8 cellular contexts compared by ENCODE assay signal in genomic region chrX:140766024-140766611, GRCh38. TPM values are rescaled to one million over a fixed set of nuclear protein-coding genes. Genes with fewer than 3 reads are reported as not detected.
DNase-seq lines count a peak whose midpoint lies in the region; ATAC-seq and TF ChIP-seq lines count a peak whose summit lies in the region.

No MANE protein-coding gene starts in this region.

- no peaks in the 10 kb centered on the region for H3K36me3 Mint-ChIP-seq in HFFc6 (ENCODE audit: low read depth)

- in situ Hi-C loops in brain microvascular endothelial cell (cut with HindIII; ENCODE audit: low pct_ligation_motif_present, low sequenced_read_pairs), result no loop called here

- peak; percentile 77 for DNase-seq in DMS 273 (lab: John Stamatoyannopoulos, UW; ENCODE audit: unreplicated experiment)
- no peak for DNase-seq in DMS 273 treated with DMSO at 0.1 percent for 48 hours (lab: John Stamatoyannopoulos, UW)
- DNase-seq in HFFc6, result peak; percentile 53
- DNase-seq in RPMI8226, result peak; percentile 44
- DNase-seq in brain microvascular endothelial cell, result peak; percentile 63
- peak; percentile 56 for DNase-seq in iris pigment epithelial cell (ENCODE audit: low read depth)
- peak; percentile 19 for DNase-seq in stimulated activated CD4-positive, alpha-beta T cell treated with anti-CD3 and anti-CD28 coated beads, Interleukin-4, amount 100 ng/mL, for 1 hour

- peaks cover 43% of the 10 kb centered on the region for H3K4me1 Mint-ChIP-seq in HFFc6 (ENCODE audit: low read depth)

- no peaks in the 10 kb centered on the region for H3K9me3 Mint-ChIP-seq in HFFc6

- no peaks in the 10 kb centered on the region for H3K27me3 ChIP-seq in brain microvascular endothelial cell (replicated peaks)

- ATAC-seq in GM21360 (IDR thresholded peaks at IDR 0.05; ENCODE audit: unreplicated experiment), result no peak

- H3K27me3 Mint-ChIP-seq in HFFc6 (ENCODE audit: insufficient read depth), result no peaks in the 10 kb centered on the region

- peak overlapping the region; percentile 60 for H3K4me3 ChIP-seq in brain microvascular endothelial cell (ENCODE audit: low read depth, low read length)

- peak overlapping the region; percentile 93 for H3K27ac Mint-ChIP-seq in HFFc6

- peak overlapping the region; percentile 97 for H3K4me3 Mint-ChIP-seq in HFFc6

- TF ChIP-seq CTCF in HFFc6 (IDR thresholded peaks at IDR 0.05), result peak; percentile 87
- TF ChIP-seq CTCF in brain microvascular endothelial cell (IDR thresholded peaks at IDR 0.05; ENCODE audit: low read depth, low read length, missing control alignments), result peak; percentile 87

- peak overlapping the region; percentile 79 for H3K27ac ChIP-seq in brain microvascular endothelial cell

- H3K36me3 ChIP-seq in brain microvascular endothelial cell (replicated peaks), result no peaks in the 10 kb centered on the region

RNA-seq across cellular contexts. Expression of gene LINC00632, which starts 56.6 kb away (rescaled TPM):
- total RNA-seq in HFFc6 (2021; fragmentation: NEBNext Ultra II Directional; extraction: Animal tissue kit (Norgen Biotek cat#: 25700)), result 100 to 1,000 TPM; 115 to 236 (median 155) TPM
